10 cellular contexts compared by ENCODE assay signal in the genomic region with DNA sequence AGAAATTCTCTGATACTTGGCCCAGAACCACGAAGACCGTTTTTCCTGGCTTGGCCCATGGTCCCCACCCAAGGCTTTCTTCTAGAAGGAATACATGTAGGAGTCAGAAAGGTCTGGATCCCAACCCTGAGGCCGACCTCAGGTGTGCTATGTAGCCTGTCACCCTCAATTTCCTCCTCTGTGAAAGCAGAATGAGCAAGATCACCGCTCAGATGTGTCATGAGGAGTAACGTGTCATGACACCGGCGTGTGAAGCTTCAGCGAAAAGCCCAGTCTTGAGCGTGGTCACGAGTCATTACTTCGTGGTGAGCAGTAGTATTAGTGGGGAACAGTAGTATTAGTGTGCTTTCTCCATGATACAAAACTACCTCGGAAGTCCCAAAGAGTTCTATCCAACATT.
DNase-seq lines count a peak whose midpoint lies in the region; ATAC-seq and TF ChIP-seq lines count a peak whose summit lies in the region.
"Had no signal": no experiment of that assay in that cellular context is flagged by ENCODE, and none has a peak within 500 bp of the region (broad histone marks: within the 10 kb centered on the region; RNA-seq: fewer than 3 reads in every experiment).

No MANE protein-coding gene starts in this region.

- H3K9me2 ChIP-seq in hepatocyte (replicated peaks; ENCODE audit: insufficient read depth): no peaks in the 10 kb centered on the region

- H4K20me1 ChIP-seq in hepatocyte (ENCODE audit: insufficient read depth, poor library complexity, severe bottlenecking): no peaks in the 10 kb centered on the region

- H3K9me3 ChIP-seq in hepatocyte (ENCODE audit: low read depth): no peaks in the 10 kb centered on the region
- H3K9me3 ChIP-seq in gastrocnemius medialis: no peaks in the 10 kb centered on the region
- H3K9me3 ChIP-seq: mucosa of descending colon had no signal

- TF ChIP-seq POLR2A in gastrocnemius medialis (IDR thresholded peaks at IDR 0.05): no peak

- POLR2A ChIA-PET in RWPE1 (lab: Yijun Ruan, JAX; ENCODE audit: low non-redundant PET): no interaction called here

- no peak overlapping the region for H2AFZ ChIP-seq in hepatocyte

- no peak overlapping the region for H3K4me2 ChIP-seq in hepatocyte

- no peaks in the 10 kb centered on the region for H3K36me3 ChIP-seq in hepatocyte (replicated peaks; ENCODE audit: insufficient read depth, low read depth)
- H3K36me3 ChIP-seq in gastrocnemius medialis: no peaks in the 10 kb centered on the region

- H3K27ac ChIP-seq in hepatocyte: peak overlapping the region; percentile 91
- no peak overlapping the region for H3K27ac ChIP-seq in gastrocnemius medialis
- H3K27ac ChIP-seq in RWPE1: no peak overlapping the region

- H3K27me3 ChIP-seq in hepatocyte: no peaks in the 10 kb centered on the region
- H3K27me3 ChIP-seq in gastrocnemius medialis: no peaks in the 10 kb centered on the region

- no peaks in the 10 kb centered on the region for H3K79me2 ChIP-seq in hepatocyte

- intact Hi-C loops in gastrocnemius medialis (cut with DNase I; ENCODE audit: low total_unique reads): no loop called here

- CTCF ChIA-PET in RWPE1 (lab: Yijun Ruan, JAX): interaction anchor here (1.4 kb wide), 1 partner anchor 239 kb away, joined by 6 read pairs; no protein-coding TSS in a partner anchor

- WGBS in hepatocyte (ENCODE audit: low lambda C conversion rate, missing lambda C conversion rate): 96% methylated on average over 12 of the region's 12 CpGs

- DNase-seq in AG20443 (ENCODE audit: low spot score) (peak; percentile 60), hepatocyte (ENCODE audit: low spot score) (no peak), gastrocnemius medialis (no peak), NCI-H1930 (lab: John Stamatoyannopoulos, UW) (no peak), RWPE1 (ENCODE audit: low spot score) (no peak), NCI-H1092 (lab: John Stamatoyannopoulos, UW) (no peak)
- DNase-seq: caudate nucleus had no signal

- TF ChIP-seq CTCF in hepatocyte (IDR thresholded peaks at IDR 0.05; ENCODE audit: poor library complexity): no peak
- TF ChIP-seq CTCF in gastrocnemius medialis (IDR thresholded peaks at IDR 0.05 in 4 of 5, conservative IDR thresholded peaks at IDR 0.05 in 1 of 5): no peak
- TF ChIP-seq CTCF in RWPE1 (conservative IDR thresholded peaks at IDR 0.05; ENCODE audit: low read depth): no peak

- H3K4me3 ChIP-seq in hepatocyte (no peak overlapping the region), gastrocnemius medialis (no peak overlapping the region)
- H3K4me3 ChIP-seq: mucosa of descending colon had no signal

- ATAC-seq in GM19372 (IDR thresholded peaks at IDR 0.05; ENCODE audit: low read depth, unreplicated experiment) (peak; percentile 23), HG03520 (IDR thresholded peaks at IDR 0.05; ENCODE audit: unreplicated experiment) (peak; percentile 46), gastrocnemius medialis (no peak)

- in situ Hi-C loops in gastrocnemius medialis (cut with MboI; ENCODE audit: low sequenced_read_pairs in 4 of 4): loop anchor here (5.0 to 25.0 kb wide), 3 partner anchors 137 to 537 kb away; a partner anchor contains a TSS

- peaks cover 21% of the 10 kb centered on the region for H3K4me1 ChIP-seq in hepatocyte (ENCODE audit: insufficient read depth)
- H3K4me1 ChIP-seq in gastrocnemius medialis: no peaks in the 10 kb centered on the region

Comparison
In these comparisons a context has a peak if more than half of its experiments do, and no peak if none do; other contexts are left out.
1. ATAC-seq: peak in GM19372 (single experiment) and HG03520 (single experiment); none in gastrocnemius medialis (0 of 2).